8 cellular contexts compared by ENCODE assay signal in genomic region chr1:94236630-94237290, GRCh38. TPM values are rescaled to one million over a fixed set of nuclear protein-coding genes. Genes with fewer than 3 reads are reported as not detected.
DNase-seq lines count a peak whose midpoint lies in the region; ATAC-seq and TF ChIP-seq lines count a peak whose summit lies in the region.

No MANE protein-coding gene starts in this region.

- H3K36me3 ChIP-seq in HUES64 (ENCODE audit: insufficient read depth, low read length) (no peaks in the 10 kb centered on the region), rectal smooth muscle tissue (ENCODE audit: control insufficient read depth, insufficient read depth, low read length) (no peaks in the 10 kb centered on the region)

- H3K9me3 Mint-ChIP-seq in activated naive CD4-positive, alpha-beta T cell treated with anti-CD3 and anti-CD28 coated beads, Interleukin-2, amount 50 U/mL, for 72 hours = no peaks in the 10 kb centered on the region

- no peaks in the 10 kb centered on the region for H3K9me3 ChIP-seq in HUES64 (ENCODE audit: insufficient read depth, low read depth, low read length)

- H3K27ac Mint-ChIP-seq in activated naive CD4-positive, alpha-beta T cell treated with anti-CD3 and anti-CD28 coated beads, Interleukin-2, amount 50 U/mL, for 72 hours = no peak overlapping the region

- whole genome bisulfite sequencing in HUES64 = under 1% methylated on average over 39 of the region's 39 CpGs

- no peak for DNase-seq in activated naive CD4-positive, alpha-beta T cell treated with anti-CD3 and anti-CD28 coated beads, Interleukin-2, amount 50 U/mL, for 72 hours (ENCODE audit: low spot score in 2 of 2)
- DNase-seq in left cardiac atrium (peak; percentile 60), NCI-H2171 treated with DMSO at 0.1 percent for 48 hours (lab: John Stamatoyannopoulos, UW) (no peak), UCSD-AML1 (lab: John Stamatoyannopoulos, UW; ENCODE audit: unreplicated experiment) (no peak)

- intact Hi-C loops in left cardiac atrium (cut with DNase I) = loop anchor here (5.0 to 10.0 kb wide), 3 partner anchors 88 to 174 kb away; no protein-coding TSS in a partner anchor

- peak overlapping the region; percentile 60 for H3K9ac ChIP-seq in HUES64 (ENCODE audit: low read depth, low read length)
- H3K9ac ChIP-seq in rectal smooth muscle tissue (ENCODE audit: low read length) = peak overlapping the region; percentile 39

- TF ChIP-seq CTCF in C4-2B (conservative IDR thresholded peaks at IDR 0.05) = peak; percentile 18

- peaks cover 57% of the 10 kb centered on the region for H3K27me3 ChIP-seq in HUES64 (ENCODE audit: insufficient read depth, low read length)
- H3K27me3 ChIP-seq in rectal smooth muscle tissue (ENCODE audit: control insufficient read depth, insufficient read depth, low read length) = peaks cover 3% of the 10 kb centered on the region

- H3K36me3 Mint-ChIP-seq in activated naive CD4-positive, alpha-beta T cell treated with anti-CD3 and anti-CD28 coated beads, Interleukin-2, amount 50 U/mL, for 72 hours = peaks cover 0 to 13% of the 10 kb centered on the region in 2 donors

- peak; percentile 16 for ATAC-seq in GM19351 (IDR thresholded peaks at IDR 0.05; ENCODE audit: unreplicated experiment)
- peak; percentile 36 to 48 for ATAC-seq in activated naive CD4-positive, alpha-beta T cell treated with anti-CD3 and anti-CD28 coated beads, Interleukin-2, amount 50 U/mL, for 72 hours
- peak; percentile 65 to 79 for ATAC-seq in left cardiac atrium

- H3K27ac ChIP-seq in C4-2B (peak overlapping the region; percentile 71), HUES64 (ENCODE audit: low read depth, low read length) (no peak overlapping the region), rectal smooth muscle tissue (ENCODE audit: low read depth, low read length) (peak overlapping the region; percentile 66)

- H3K4me3 ChIP-seq in HUES64 (ENCODE audit: low read length) (peak overlapping the region; percentile 85), rectal smooth muscle tissue (ENCODE audit: low read length) (peak overlapping the region; percentile 68)

- H3K4me1 ChIP-seq in HUES64 (ENCODE audit: insufficient read depth, low read length) (peaks cover 22% of the 10 kb centered on the region; the same call in 1 of the 2 replicates), rectal smooth muscle tissue (ENCODE audit: control insufficient read depth, insufficient read depth, low read length) (no peaks in the 10 kb centered on the region)

RNA-seq across cellular contexts. Expression of gene ARHGAP29, which starts 0.6 kb away (rescaled TPM):
- polyA plus RNA-seq in HUES64 (2013, experiment 1 of 2) = 4.6 TPM
- polyA plus RNA-seq in HUES64 (2013, experiment 2 of 2) = 6.7 TPM
- under 1 TPM in 1 of 2 donors, not detected in 1; 0.16 TPM for total RNA-seq in activated naive CD4-positive, alpha-beta T cell treated with anti-CD3 and anti-CD28 coated beads, Interleukin-2, amount 50 U/mL, for 72 hours
- 10 to 100 TPM; 29.4 to 38.9 TPM for total RNA-seq in left cardiac atrium

Comparison
In these comparisons a context has a peak if more than half of its experiments do, and no peak if none do; other contexts are left out.
1. ATAC-seq: peak in every context shown above with its lines; median percentile 72 in left cardiac atrium; 42 in activated naive CD4-positive, alpha-beta T cell treated with anti-CD3 and anti-CD28 coated beads, Interleukin-2, amount 50 U/mL, for 72 hours; 16 in GM19351.
2. RNA of gene ARHGAP29, which starts 0.6 kb away (total RNA-seq): 29.4 to 38.9 TPM in left cardiac atrium; 0.16 TPM in activated naive CD4-positive, alpha-beta T cell treated with anti-CD3 and anti-CD28 coated beads, Interleukin-2, amount 50 U/mL, for 72 hours; every median in the first group is over 10 times any median in the second.